ENCODE assay signal across 21 cellular contexts in genomic region chr4:56055991-56056390, GRCh38.
"Had no signal": no experiment of that assay in that cellular context is flagged by ENCODE, and none has a peak within 500 bp of the region (broad histone marks: within the 10 kb centered on the region; RNA-seq: fewer than 3 reads in every experiment).

No MANE protein-coding gene starts in this region.

- H3K4me3 ChIP-seq: colonic mucosa, gastroesophageal sphincter, heart right ventricle, lung, psoas muscle, skin epidermis, transverse colon had no signal

- H3K4me3 Mint-ChIP-seq: activated B cell treated with CpG ODN at 0.5 μM for 24 hours; activated CD8-positive, alpha-beta T cell treated with anti-CD3 and anti-CD28 coated beads for 36 hours; activated T-helper 17 cell treated with anti-CD3 and anti-CD28 coated beads, Interleukin-2, amount 50 U/mL, for 72 hours; central memory CD8-positive, alpha-beta T cell; stimulated activated naive CD8-positive, alpha-beta T cell treated with anti-CD3 and anti-CD28 coated beads, Interleukin-15, Interleukin-2, amounts not matched to agents 100 ng/mL and 50 ng/mL, for 24 hours had no signal

- H3K27ac ChIP-seq: colonic mucosa, gastroesophageal sphincter, heart right ventricle, psoas muscle, skin epidermis, transverse colon had no signal

- FAIRE-seq: endometrium, islet of Langerhans had no signal

- H3K4me1 ChIP-seq: colonic mucosa, gastroesophageal sphincter, heart right ventricle, psoas muscle had no signal

- H3K27ac Mint-ChIP-seq: activated B cell treated with CpG ODN at 0.5 μM for 24 hours; activated CD8-positive, alpha-beta T cell treated with anti-CD3 and anti-CD28 coated beads for 36 hours; activated T-helper 17 cell treated with anti-CD3 and anti-CD28 coated beads, Interleukin-2, amount 50 U/mL, for 72 hours; stimulated activated naive CD8-positive, alpha-beta T cell treated with anti-CD3 and anti-CD28 coated beads, Interleukin-15, Interleukin-2, amounts not matched to agents 100 ng/mL and 50 ng/mL, for 24 hours had no signal

- H3K27me3 ChIP-seq: colonic mucosa had no signal

- H3K4me1 Mint-ChIP-seq: activated B cell treated with CpG ODN at 0.5 μM for 24 hours; activated T-helper 17 cell treated with anti-CD3 and anti-CD28 coated beads, Interleukin-2, amount 50 U/mL, for 72 hours; central memory CD8-positive, alpha-beta T cell had no signal

- H3K9me3 Mint-ChIP-seq: activated B cell treated with CpG ODN at 0.5 μM for 24 hours; activated CD8-positive, alpha-beta T cell treated with anti-CD3 and anti-CD28 coated beads for 36 hours; activated T-helper 17 cell treated with anti-CD3 and anti-CD28 coated beads, Interleukin-2, amount 50 U/mL, for 72 hours; central memory CD8-positive, alpha-beta T cell; stimulated activated naive CD8-positive, alpha-beta T cell treated with anti-CD3 and anti-CD28 coated beads, Interleukin-15, Interleukin-2, amounts not matched to agents 100 ng/mL and 50 ng/mL, for 24 hours had no signal

- ATAC-seq: activated CD8-positive, alpha-beta T cell treated with anti-CD3 and anti-CD28 coated beads for 36 hours; activated T-helper 17 cell treated with anti-CD3 and anti-CD28 coated beads, Interleukin-2, amount 50 U/mL, for 72 hours; gastroesophageal sphincter; heart right ventricle; psoas muscle; right cardiac atrium had no signal

- H3K36me3 ChIP-seq: colonic mucosa, gastroesophageal sphincter, heart right ventricle, transverse colon had no signal

- H3K9me3 ChIP-seq: colonic mucosa, gastroesophageal sphincter, heart right ventricle, psoas muscle, transverse colon had no signal

- DNase-seq: activated B cell treated with CpG ODN at 0.5 μM for 24 hours; activated CD4-positive, alpha-beta T cell treated with anti-CD3 and anti-CD28 coated beads for 4 hours; activated CD8-positive, alpha-beta T cell treated with anti-CD3 and anti-CD28 coated beads for 36 hours; activated naive CD4-positive, alpha-beta T cell treated with Interleukin-2 at 50 U/mL for 16 hours; activated T-cell treated with anti-CD3 and anti-CD28 coated beads, Interleukin-2, amount 50 U/mL, for 1 hour; anterior cingulate cortex; colonic mucosa; heart right ventricle; psoas muscle; right cardiac atrium; stimulated activated CD4-positive, alpha-beta T cell treated with anti-CD3 and anti-CD28 coated beads, Interleukin-15, amount 100 ng/mL, for 24 hours; stimulated activated CD4-positive, alpha-beta T cell treated with anti-CD3 and anti-CD28 coated beads, Interleukin-2, amount 100 ng/mL, for 48 hours; transverse colon had no signal
